ENCODE assay signal across 10 cellular contexts in genomic region chr4:72319596-72319995, GRCh38.
DNase-seq lines count a peak whose midpoint lies in the region; ATAC-seq, FAIRE-seq and TF ChIP-seq lines count a peak whose summit lies in the region.
"Had no signal": no experiment of that assay in that cellular context is flagged by ENCODE, and none has a peak within 500 bp of the region (broad histone marks: within the 10 kb centered on the region; RNA-seq: fewer than 3 reads in every experiment).

No MANE protein-coding gene starts in this region.

- intact Hi-C loops in endothelial cell of umbilical vein (cut with micrococcal nuclease): loop anchor here (5.0 kb wide), 1 partner anchor 653 kb away; no protein-coding TSS in a partner anchor

- no TSS peak for BruUV-seq in endothelial cell of umbilical vein (replicated peaks; lab: Mats Ljungman, UMichigan)

- H3K27me3 ChIP-seq in endothelial cell of umbilical vein (ENCODE audit: control insufficient read depth in 2 of 2, insufficient read depth in 2 of 2, low read length in 2 of 2) (no peaks in the 10 kb centered on the region), osteoblast (ENCODE audit: insufficient read depth, low read length) (no peaks in the 10 kb centered on the region)

- H2AFZ ChIP-seq in endothelial cell of umbilical vein (ENCODE audit: low read depth, low read length): no peak overlapping the region
- no peak overlapping the region for H2AFZ ChIP-seq in osteoblast (ENCODE audit: low read length)

- H3K36me3 ChIP-seq in endothelial cell of umbilical vein (ENCODE audit: control insufficient read depth in 2 of 2, extremely low read depth in 1 of 2, insufficient read depth in 2 of 2, low read length in 2 of 2) (no peaks in the 10 kb centered on the region), osteoblast (ENCODE audit: insufficient read depth, low read length) (no peaks in the 10 kb centered on the region)

- H3K79me2 ChIP-seq in endothelial cell of umbilical vein (ENCODE audit: control insufficient read depth, insufficient read depth, low read length) (no peaks in the 10 kb centered on the region), osteoblast (ENCODE audit: insufficient read depth, low read length) (no peaks in the 10 kb centered on the region)

- POLR2A ChIA-PET in endothelial cell of umbilical vein (lab: Charles Lee): no interaction called here

- H3K4me1 ChIP-seq in endothelial cell of umbilical vein (ENCODE audit: control insufficient read depth, extremely low read depth, insufficient read depth, low read length) (peaks cover 12% of the 10 kb centered on the region), osteoblast (ENCODE audit: insufficient read depth, low read length) (peaks cover 40% of the 10 kb centered on the region)
- H3K4me1 ChIP-seq: psoas muscle had no signal

- H3K4me2 ChIP-seq in endothelial cell of umbilical vein (ENCODE audit: insufficient read depth, low read length) (peak overlapping the region; percentile 34), osteoblast (ENCODE audit: insufficient read depth, low read length) (peak overlapping the region; percentile 58)

- H3K4me3 ChIP-seq in endothelial cell of umbilical vein (replicated peaks in 1 of 3; ENCODE audit: insufficient read depth in 1 of 3, low read depth in 1 of 3, low read length in 3 of 3) (no peak overlapping the region), osteoblast (ENCODE audit: insufficient read depth, low read length) (peak overlapping the region; percentile 34)
- H3K4me3 ChIP-seq: psoas muscle had no signal

- peak overlapping the region; percentile 36 for H3K27ac ChIP-seq in endothelial cell of umbilical vein (ENCODE audit: insufficient read depth, low read depth, low read length)
- H3K27ac ChIP-seq in osteoblast (ENCODE audit: low read depth, low read length): peak overlapping the region; percentile 71
- H3K27ac ChIP-seq: psoas muscle had no signal

- dilution Hi-C loops in endothelial cell of umbilical vein (cut with MboI; ENCODE audit: extremely low pct_ligation_motif_present, low sequenced_read_pairs): no loop called here

- TF ChIP-seq CTCF in endothelial cell of umbilical vein (IDR thresholded peaks at IDR 0.05; ENCODE audit: extremely low read depth in 1 of 2, insufficient read depth in 1 of 2, low read depth in 1 of 2, low read length in 2 of 2): no peak
- TF ChIP-seq CTCF in osteoblast (IDR thresholded peaks at IDR 0.05; ENCODE audit: extremely low read depth, low read depth, low read length): no peak

- H3K9me3 ChIP-seq in endothelial cell of umbilical vein (replicated peaks; ENCODE audit: control insufficient read depth, insufficient read depth, low read length) (no peaks in the 10 kb centered on the region), osteoblast (ENCODE audit: low read depth, low read length) (no peaks in the 10 kb centered on the region)
- H3K9me3 ChIP-seq: psoas muscle had no signal

- H3K9me1 ChIP-seq in endothelial cell of umbilical vein (replicated peaks; ENCODE audit: control insufficient read depth, extremely low read depth, insufficient read depth, low read length): no peaks in the 10 kb centered on the region

- DNase-seq in GDM1 (lab: John Stamatoyannopoulos, UW): peak; percentile 57
- DNase-seq in NCI-H446 treated with DMSO at 0.1 percent for 48 hours (lab: John Stamatoyannopoulos, UW): peak; percentile 19
- DNase-seq in endothelial cell of umbilical vein (ENCODE audit: low read depth, low spot score): peak; percentile 64
- no peak for DNase-seq in osteoblast (ENCODE audit: insufficient read length, low spot score, missing footprints)
- no peak for DNase-seq in NCI-H524 (lab: John Stamatoyannopoulos, UW)
- DNase-seq in iPS-NIHi7 (ENCODE audit: extremely low spot score): no peak
- DNase-seq: effector CD8-positive, alpha-beta T cell; NCI-H345; psoas muscle had no signal

- FAIRE-seq in endothelial cell of umbilical vein (lab: Jason Lieb, UNC): peak; percentile 76

- H3K9ac ChIP-seq in endothelial cell of umbilical vein (replicated peaks; ENCODE audit: extremely low read depth, insufficient read depth, low read length): no peak overlapping the region

- no peaks in the 10 kb centered on the region for H4K20me1 ChIP-seq in endothelial cell of umbilical vein (replicated peaks; ENCODE audit: control insufficient read depth, extremely low read depth, insufficient read depth, low read length)
- no peaks in the 10 kb centered on the region for H4K20me1 ChIP-seq in osteoblast (ENCODE audit: insufficient read depth, low read length)

- CTCF ChIA-PET in endothelial cell of umbilical vein (lab: Charles Lee): interaction anchor here (0.7 to 7.3 kb wide), 4 partner anchors 8 to 249 kb away, joined by 3 to 40 read pairs (median 14); no protein-coding TSS in a partner anchor

- no peak for ATAC-seq in HG03460 (IDR thresholded peaks at IDR 0.05; ENCODE audit: unreplicated experiment)
- ATAC-seq: psoas muscle had no signal

- no peak for TF ChIP-seq POLR2A in endothelial cell of umbilical vein (IDR thresholded peaks at IDR 0.05; ENCODE audit: low read depth, low read length)

TF ChIP-seq in endothelial cell of umbilical vein, 7 proteins besides CTCF, POLR2A, EP300 and RAD21:
- TF ChIP-seq MAX (IDR thresholded peaks at IDR 0.05; ENCODE audit: insufficient read depth, insufficient read length) (no peak), GATA2 (IDR thresholded peaks at IDR 0.05; ENCODE audit: insufficient read depth, insufficient read length, low read depth, low read length) (no peak), POLR2AphosphoS5 (IDR thresholded peaks at IDR 0.05; ENCODE audit: insufficient read depth, low read depth, low read length) (peak; percentile 50), EZH2 (IDR thresholded peaks at IDR 0.05; ENCODE audit: borderline replicate concordance, low read depth, low read length, severe bottlenecking) (no peak), MYC (IDR thresholded peaks at IDR 0.05; ENCODE audit: low read depth, low read length) (no peak), FOS (IDR thresholded peaks at IDR 0.05; ENCODE audit: borderline replicate concordance, insufficient read depth, low read length) (peak; percentile 78), JUN (IDR thresholded peaks at IDR 0.05; ENCODE audit: borderline replicate concordance, insufficient read depth, insufficient read length, low read depth) (peak; percentile 71)

Comparison
In these comparisons a context has a peak if more than half of its experiments do, and no peak if none do; other contexts are left out.
1. DNase-seq: peak in GDM1 (single experiment), NCI-H446 treated with DMSO at 0.1 percent for 48 hours (single experiment) and endothelial cell of umbilical vein (single experiment); none in osteoblast (single experiment), NCI-H524 (0 of 2) and iPS-NIHi7 (single experiment).